39 cellular contexts compared by ENCODE assay signal in genomic region chr12:120754792-120755191, GRCh38.
"Had no signal": no experiment of that assay in that cellular context is flagged by ENCODE, and none has a peak within 500 bp of the region (broad histone marks: within the 10 kb centered on the region; RNA-seq: fewer than 3 reads in every experiment).

No MANE protein-coding gene starts in this region.

- H3K27me3 Mint-ChIP-seq: activated naive CD4-positive, alpha-beta T cell treated with anti-CD3 and anti-CD28 coated beads, Interleukin-2, amount 50 U/mL, for 24 hours had no signal

- H3K27me3 ChIP-seq: adrenal gland, ascending aorta, body of pancreas, brain microvascular endothelial cell, breast epithelium, cardiac muscle cell had no signal

- H3K27ac ChIP-seq: adrenal gland, ascending aorta, body of pancreas, brain microvascular endothelial cell, breast epithelium, cardiac muscle cell had no signal

- H3K36me3 Mint-ChIP-seq: activated naive CD4-positive, alpha-beta T cell treated with anti-CD3 and anti-CD28 coated beads, Interleukin-2, amount 10 ng/mL, durations not matched to agents 7 days and 5 days; activated naive CD4-positive, alpha-beta T cell treated with anti-CD3 and anti-CD28 coated beads, Interleukin-2, amount 50 U/mL, for 24 hours; activated naive CD8-positive, alpha-beta T cell; activated naive CD8-positive, alpha-beta T cell treated with anti-CD3 and anti-CD28 coated beads for 36 hours had no signal

- H3K9me3 ChIP-seq: adrenal gland, ascending aorta, breast epithelium had no signal

- H3K9me3 Mint-ChIP-seq: activated naive CD4-positive, alpha-beta T cell treated with anti-CD3 and anti-CD28 coated beads, Interleukin-2, amount 50 U/mL, for 24 hours; activated T-helper 17 cell treated with anti-CD3 and anti-CD28 coated beads, Interleukin-2, amount 50 U/mL, for 72 hours had no signal

- H3K27ac Mint-ChIP-seq: activated naive CD4-positive, alpha-beta T cell treated with anti-CD3 and anti-CD28 coated beads for 36 hours; activated naive CD4-positive, alpha-beta T cell treated with anti-CD3 and anti-CD28 coated beads, Interleukin-2, amount 10 ng/mL, durations not matched to agents 7 days and 5 days; activated naive CD4-positive, alpha-beta T cell treated with anti-CD3 and anti-CD28 coated beads, Interleukin-2, amount 50 U/mL, for 24 hours; activated naive CD8-positive, alpha-beta T cell; activated naive CD8-positive, alpha-beta T cell treated with anti-CD3 and anti-CD28 coated beads for 36 hours; activated naive CD8-positive, alpha-beta T cell treated with anti-CD3 and anti-CD28 coated beads, Interleukin-2, amount 10 ng/mL, durations not matched to agents 7 days and 5 days; activated naive CD8-positive, alpha-beta T cell treated with anti-CD3 and anti-CD28 coated beads, Interleukin-2, amount 50 U/mL, for 24 hours; activated T-cell treated with anti-CD3 and anti-CD28 coated beads, Interleukin-2, amount 50 U/mL, for 24 hours; activated T-helper 1 cell treated with anti-CD3 and anti-CD28 coated beads, Interleukin-12 subunit alpha, Interleukin-12 subunit beta, Interleukin-2, Interleukin-4 antibody, amounts not matched to agents 30 ng/mL and 10 ng/mL and 1 ng/mL, durations not matched to agents 14 hours and 24 hours and 36 hours; activated T-helper 17 cell treated with anti-CD3 and anti-CD28 coated beads, Interleukin-2, amount 50 U/mL, for 72 hours; activated T-helper 2 cell treated with anti-CD3 and anti-CD28 coated beads, Interferon-gamma antibody, Interleukin-2, Interleukin-4, amounts not matched to agents 10 μg/mL and 5 μg/mL and 100 μg/mL, durations not matched to agents 14 hours and 24 hours and 36 hours; brain had no signal

- H3K4me3 ChIP-seq: adrenal gland, ascending aorta, body of pancreas, breast epithelium, cardiac muscle cell had no signal

- ATAC-seq: activated naive CD4-positive, alpha-beta T cell treated with anti-CD3 and anti-CD28 coated beads, Interleukin-2, amount 50 U/mL, for 72 hours; activated naive CD8-positive, alpha-beta T cell treated with anti-CD3 and anti-CD28 coated beads, Interleukin-2, amount 50 U/mL, for 24 hours; activated T-cell treated with anti-CD3 and anti-CD28 coated beads, Interleukin-2, amount 50 U/mL, for 4 hours; activated T-helper 17 cell treated with anti-CD3 and anti-CD28 coated beads, Interleukin-2, amount 50 U/mL, for 72 hours; body of pancreas had no signal

- H3K4me3 Mint-ChIP-seq: activated naive CD4-positive, alpha-beta T cell treated with anti-CD3 and anti-CD28 coated beads for 36 hours; activated naive CD4-positive, alpha-beta T cell treated with anti-CD3 and anti-CD28 coated beads, Interleukin-2, amount 10 ng/mL, durations not matched to agents 7 days and 5 days; activated naive CD4-positive, alpha-beta T cell treated with anti-CD3 and anti-CD28 coated beads, Interleukin-2, amount 50 U/mL, for 24 hours; activated naive CD8-positive, alpha-beta T cell; activated naive CD8-positive, alpha-beta T cell treated with anti-CD3 and anti-CD28 coated beads for 36 hours; activated naive CD8-positive, alpha-beta T cell treated with anti-CD3 and anti-CD28 coated beads, Interleukin-2, amount 10 ng/mL, durations not matched to agents 7 days and 5 days; activated naive CD8-positive, alpha-beta T cell treated with anti-CD3 and anti-CD28 coated beads, Interleukin-2, amount 50 U/mL, for 24 hours; activated T-cell treated with anti-CD3 and anti-CD28 coated beads, Interleukin-2, amount 50 U/mL, for 24 hours; activated T-cell treated with anti-CD3 and anti-CD28 coated beads, Interleukin-2, amount 50 U/mL, for 4 hours; activated T-helper 1 cell treated with anti-CD3 and anti-CD28 coated beads, Interleukin-12 subunit alpha, Interleukin-12 subunit beta, Interleukin-2, Interleukin-4 antibody, amounts not matched to agents 30 ng/mL and 10 ng/mL and 1 ng/mL, durations not matched to agents 14 hours and 24 hours and 36 hours; activated T-helper 17 cell treated with anti-CD3 and anti-CD28 coated beads, Interleukin-2, amount 50 U/mL, for 72 hours; brain; central memory CD8-positive, alpha-beta T cell had no signal

- H3K36me3 ChIP-seq: adrenal gland, ascending aorta, brain microvascular endothelial cell, breast epithelium, cardiac muscle cell had no signal

- DNase-seq: activated effector memory CD4-positive, alpha-beta T cell treated with anti-CD3 and anti-CD28 coated beads, Interleukin-2, amount 50 U/mL, for 16 hours; activated effector memory CD4-positive, alpha-beta T cell treated with Interleukin-2 at 50 U/mL for 16 hours; activated gamma-delta T cell; activated gamma-delta T cell treated with Interleukin-2 at 50 U/mL for 16 hours; activated naive CD4-positive, alpha-beta T cell; activated naive CD4-positive, alpha-beta T cell treated with anti-CD3 and anti-CD28 coated beads for 36 hours; activated naive CD4-positive, alpha-beta T cell treated with anti-CD3 and anti-CD28 coated beads, Interleukin-2, amount 10 ng/mL, durations not matched to agents 7 days and 5 days; activated naive CD4-positive, alpha-beta T cell treated with anti-CD3 and anti-CD28 coated beads, Interleukin-2, amount 50 U/mL, for 16 hours; activated naive CD4-positive, alpha-beta T cell treated with Interleukin-2 at 50 U/mL for 16 hours; activated naive CD8-positive, alpha-beta T cell treated with anti-CD3 and anti-CD28 coated beads for 36 hours; activated naive CD8-positive, alpha-beta T cell treated with anti-CD3 and anti-CD28 coated beads, Interleukin-2, amount 10 ng/mL, durations not matched to agents 7 days and 5 days; activated naive CD8-positive, alpha-beta T cell treated with anti-CD3 and anti-CD28 coated beads, Interleukin-2, amount 50 U/mL, for 24 hours; activated T-cell treated with anti-CD3 and anti-CD28 coated beads, Interleukin-2, amount 50 U/mL, for 1 hour; activated T-cell treated with anti-CD3 and anti-CD28 coated beads, Interleukin-2, amount 50 U/mL, for 24 hours; activated T-cell treated with anti-CD3 and anti-CD28 coated beads, Interleukin-2, amount 50 U/mL, for 4 hours; activated T-cell treated with anti-CD3 and anti-CD28 coated beads, Interleukin-2, amount 50 U/mL, for 48 hours; adrenal gland; amniotic stem cell; amygdala; anterior cingulate cortex; aorta; body of pancreas; brain microvascular endothelial cell; caudate nucleus; central memory CD4-positive, alpha-beta T cell; cerebellar nuclear complex had no signal

- H3K4me1 Mint-ChIP-seq: activated naive CD8-positive, alpha-beta T cell treated with anti-CD3 and anti-CD28 coated beads, Interleukin-2, amount 10 ng/mL, durations not matched to agents 7 days and 5 days; central memory CD8-positive, alpha-beta T cell had no signal

- H3K4me1 ChIP-seq: adrenal gland, ascending aorta, body of pancreas, breast epithelium had no signal

- FAIRE-seq: astrocyte, bronchial epithelial cell had no signal
